In genomic region chr11:60937144-60937527, GRCh38 we compare ENCODE assay signal across 2 cellular contexts.
A peak's percentile ranks its signal among the peaks of the same experiment; 100 is the strongest.
TF ChIP-seq lines count a peak whose summit lies in the region.

No MANE protein-coding gene starts in this region.

TF ChIP-seq in liver, 16 proteins besides CTCF, POLR2A, EP300 and RAD21:
- peak; percentile 30 for TF ChIP-seq NR2F2 (IDR thresholded peaks at IDR 0.05)
- TF ChIP-seq ZBTB33 (IDR thresholded peaks at IDR 0.05) = no peak
- TF ChIP-seq SP1 (IDR thresholded peaks at IDR 0.05) = peak; percentile 14
- TF ChIP-seq EGR1 (IDR thresholded peaks at IDR 0.05; ENCODE audit: low read depth in 2 of 2) = no peak
- TF ChIP-seq FOXA2 (IDR thresholded peaks at IDR 0.05) = no peak
- TF ChIP-seq REST (IDR thresholded peaks at IDR 0.05) = no peak
- no peak for TF ChIP-seq HNF4A (conservative IDR thresholded peaks at IDR 0.05)

TF ChIP-seq in HepG2, 621 proteins besides CTCF, POLR2A, EP300 and RAD21:
- TF ChIP-seq MLXIP (CRISPR knock-in tag; IDR thresholded peaks at IDR 0.05; ENCODE audit: borderline replicate concordance) = no peak
- no peak for TF ChIP-seq HMGA1 (CRISPR knock-in tag; conservative IDR thresholded peaks at IDR 0.05)
- no peak for TF ChIP-seq JUND (CRISPR knock-in tag; IDR thresholded peaks at IDR 0.05)
- TF ChIP-seq PHF5A (CRISPR knock-in tag; IDR thresholded peaks at IDR 0.05; ENCODE audit: low read depth, unreplicated experiment) = no peak
- TF ChIP-seq ZNF670 (CRISPR knock-in tag; IDR thresholded peaks at IDR 0.05; ENCODE audit: borderline replicate concordance) = no peak
- no peak for TF ChIP-seq SMC3 (IDR thresholded peaks at IDR 0.05; ENCODE audit: low read length)
- TF ChIP-seq HDAC6 (IDR thresholded peaks at IDR 0.05; ENCODE audit: low read depth, low read length) = no peak
- TF ChIP-seq KAT2B (IDR thresholded peaks at IDR 0.05; ENCODE audit: borderline replicate concordance, low read depth, low read length) = no peak
- TF ChIP-seq TFDP2 (CRISPR knock-in tag; IDR thresholded peaks at IDR 0.05) = no peak
- TF ChIP-seq WIZ (CRISPR knock-in tag; IDR thresholded peaks at IDR 0.05) = no peak
- TF ChIP-seq POLR2G (IDR thresholded peaks at IDR 0.05; ENCODE audit: low read depth, low read length) = no peak
- no peak for TF ChIP-seq CCDC6 (CRISPR knock-in tag; IDR thresholded peaks at IDR 0.05)
- no peak for TF ChIP-seq ZNF264 (CRISPR knock-in tag; IDR thresholded peaks at IDR 0.05)
- TF ChIP-seq ZNF10 (CRISPR knock-in tag; IDR thresholded peaks at IDR 0.05; ENCODE audit: borderline replicate concordance, low read depth) = no peak
